In the genomic region with DNA sequence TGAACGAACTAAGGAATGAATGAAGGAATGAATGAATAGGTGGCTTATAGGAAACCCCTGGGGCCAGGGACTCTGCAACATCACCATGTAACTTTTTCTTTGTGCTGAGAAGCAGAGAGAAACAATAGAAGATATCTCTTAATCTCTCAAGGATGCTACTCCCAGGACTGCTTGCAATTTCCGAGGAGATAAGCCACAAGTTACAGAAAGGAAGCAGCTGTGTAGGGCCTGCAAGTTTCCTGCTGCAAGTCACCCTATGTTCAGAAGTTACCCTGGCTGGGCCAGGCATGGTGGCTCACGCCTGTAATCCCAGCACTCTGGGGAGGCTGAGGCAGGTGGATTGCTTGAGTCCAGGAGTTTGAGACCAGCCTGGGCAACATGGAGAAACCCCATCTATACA, we compare ENCODE assay signal across 1 cellular context.
TF ChIP-seq lines count a peak whose summit lies in the region.

No MANE protein-coding gene starts in this region.

TF ChIP-seq in K562, 482 proteins besides CTCF, POLR2A, EP300 and RAD21 (continues in another document):
- TF ChIP-seq NFRKB (IDR thresholded peaks at IDR 0.05; ENCODE audit: low read depth) (no peak), RB1 (IDR thresholded peaks at IDR 0.05; ENCODE audit: low read depth) (no peak), PHB2 (IDR thresholded peaks at IDR 0.05; ENCODE audit: low read depth) (no peak), SRSF7 (optimal IDR thresholded peaks at IDR 0.05; ENCODE audit: low read depth, low read length) (no peak), RAD51 (IDR thresholded peaks at IDR 0.05; ENCODE audit: borderline replicate concordance, low read depth) (no peak), HMGN3 (IDR thresholded peaks at IDR 0.05; ENCODE audit: borderline replicate concordance, extremely low read depth, insufficient read length, low read depth, low read length) (no peak), CXXC5 (CRISPR knock-in tag; IDR thresholded peaks at IDR 0.05) (peak; percentile 32; the same call in 1 of the 2 replicates), HNRNPL (IDR thresholded peaks at IDR 0.05; ENCODE audit: low read depth, low read length) (no peak), SMARCA4 (IDR thresholded peaks at IDR 0.05) (0 out of 2 replicates have a peak, but pooled peaks have one; percentile 37), TEAD4 (IDR thresholded peaks at IDR 0.05; ENCODE audit: low read length) (0 out of 2 replicates have a peak, but pooled peaks have one; percentile 36), TEAD4 (CRISPR knock-in tag; IDR thresholded peaks at IDR 0.05; ENCODE audit: borderline replicate concordance) (no peak), PATZ1 (CRISPR knock-in tag; IDR thresholded peaks at IDR 0.05; ENCODE audit: borderline replicate concordance) (no peak), XRCC5 (IDR thresholded peaks at IDR 0.05; ENCODE audit: low read depth, low read length) (no peak), CCNT2 (IDR thresholded peaks at IDR 0.05; ENCODE audit: borderline replicate concordance, extremely low read depth, insufficient read length, low read depth, low read length) (no peak), CTBP1 (IDR thresholded peaks at IDR 0.05; ENCODE audit: borderline replicate concordance) (peak; percentile 74; the same call in 1 of the 2 replicates), ZNF134 (CRISPR knock-in tag; conservative IDR thresholded peaks at IDR 0.05) (0 out of 2 replicates have a peak, but pooled peaks have one; percentile 6), DIDO1 (tag; IDR thresholded peaks at IDR 0.05; ENCODE audit: low read depth) (no peak), ZNF384 (IDR thresholded peaks at IDR 0.05; ENCODE audit: low read depth, low read length) (no peak), ZNF778 (CRISPR knock-in tag; IDR thresholded peaks at IDR 0.05) (no peak), KDM1A (IDR thresholded peaks at IDR 0.05) (peak in 1 of 2 experiments; percentile 37; a peak in 1 of 4 replicates), ZBED1 (IDR thresholded peaks at IDR 0.05) (no peak), ZNF280B (CRISPR knock-in tag; IDR thresholded peaks at IDR 0.05) (no peak), ZNF408 (CRISPR knock-in tag; IDR thresholded peaks at IDR 0.05; ENCODE audit: low read depth) (no peak), XRCC3 (IDR thresholded peaks at IDR 0.05) (no peak), NCOR1 (IDR thresholded peaks at IDR 0.05) (0 out of 2 replicates have a peak, but pooled peaks have one; percentile 36), ZNF644 (tag; IDR thresholded peaks at IDR 0.05; ENCODE audit: low read depth) (0 out of 2 replicates have a peak, but pooled peaks have one; percentile 33), NCOA2 (IDR thresholded peaks at IDR 0.05; ENCODE audit: partially characterized antibody in 2 of 2) (no peak), TOE1 (IDR thresholded peaks at IDR 0.05; ENCODE audit: borderline replicate concordance) (no peak), TOE1 (CRISPR knock-in tag; IDR thresholded peaks at IDR 0.05; ENCODE audit: borderline replicate concordance, low read depth) (no peak), GTF2F1 (IDR thresholded peaks at IDR 0.05; ENCODE audit: low read depth, low read length) (no peak), ZNF24 (IDR thresholded peaks at IDR 0.05) (peak; percentile 88), MCM5 (IDR thresholded peaks at IDR 0.05; ENCODE audit: low read depth) (no peak), KDM5B (IDR thresholded peaks at IDR 0.05; ENCODE audit: insufficient replicate concordance, low read depth, low read length) (no peak), DPF2 (IDR thresholded peaks at IDR 0.05) (peak; percentile 50; the same call in 1 of the 2 replicates), ZNF239 (CRISPR knock-in tag; IDR thresholded peaks at IDR 0.05) (no peak), NCOA6 (IDR thresholded peaks at IDR 0.05) (no peak), TGIF2 (CRISPR knock-in tag; IDR thresholded peaks at IDR 0.05) (no peak), GABPB2 (CRISPR knock-in tag; conservative IDR thresholded peaks at IDR 0.05) (no peak), MTA3 (IDR thresholded peaks at IDR 0.05; ENCODE audit: borderline replicate concordance) (no peak), SUPT5H (IDR thresholded peaks at IDR 0.05) (no peak)
- TF ChIP-seq, protein P1, sequence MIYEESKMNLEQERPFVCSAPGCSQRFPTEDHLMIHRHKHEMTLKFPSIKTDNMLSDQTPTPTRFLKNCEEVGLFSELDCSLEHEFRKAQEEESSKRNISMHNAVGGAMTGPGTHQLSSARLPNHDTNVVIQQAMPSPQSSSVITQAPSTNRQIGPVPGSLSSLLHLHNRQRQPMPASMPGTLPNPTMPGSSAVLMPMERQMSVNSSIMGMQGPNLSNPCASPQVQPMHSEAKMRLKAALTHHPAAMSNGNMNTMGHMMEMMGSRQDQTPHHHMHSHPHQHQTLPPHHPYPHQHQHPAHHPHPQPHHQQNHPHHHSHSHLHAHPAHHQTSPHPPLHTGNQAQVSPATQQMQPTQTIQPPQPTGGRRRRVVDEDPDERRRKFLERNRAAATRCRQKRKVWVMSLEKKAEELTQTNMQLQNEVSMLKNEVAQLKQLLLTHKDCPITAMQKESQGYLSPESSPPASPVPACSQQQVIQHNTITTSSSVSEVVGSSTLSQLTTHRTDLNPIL (CRISPR knock-in tag; IDR thresholded peaks at IDR 0.05): no peak
- TF ChIP-seq, protein P2, sequence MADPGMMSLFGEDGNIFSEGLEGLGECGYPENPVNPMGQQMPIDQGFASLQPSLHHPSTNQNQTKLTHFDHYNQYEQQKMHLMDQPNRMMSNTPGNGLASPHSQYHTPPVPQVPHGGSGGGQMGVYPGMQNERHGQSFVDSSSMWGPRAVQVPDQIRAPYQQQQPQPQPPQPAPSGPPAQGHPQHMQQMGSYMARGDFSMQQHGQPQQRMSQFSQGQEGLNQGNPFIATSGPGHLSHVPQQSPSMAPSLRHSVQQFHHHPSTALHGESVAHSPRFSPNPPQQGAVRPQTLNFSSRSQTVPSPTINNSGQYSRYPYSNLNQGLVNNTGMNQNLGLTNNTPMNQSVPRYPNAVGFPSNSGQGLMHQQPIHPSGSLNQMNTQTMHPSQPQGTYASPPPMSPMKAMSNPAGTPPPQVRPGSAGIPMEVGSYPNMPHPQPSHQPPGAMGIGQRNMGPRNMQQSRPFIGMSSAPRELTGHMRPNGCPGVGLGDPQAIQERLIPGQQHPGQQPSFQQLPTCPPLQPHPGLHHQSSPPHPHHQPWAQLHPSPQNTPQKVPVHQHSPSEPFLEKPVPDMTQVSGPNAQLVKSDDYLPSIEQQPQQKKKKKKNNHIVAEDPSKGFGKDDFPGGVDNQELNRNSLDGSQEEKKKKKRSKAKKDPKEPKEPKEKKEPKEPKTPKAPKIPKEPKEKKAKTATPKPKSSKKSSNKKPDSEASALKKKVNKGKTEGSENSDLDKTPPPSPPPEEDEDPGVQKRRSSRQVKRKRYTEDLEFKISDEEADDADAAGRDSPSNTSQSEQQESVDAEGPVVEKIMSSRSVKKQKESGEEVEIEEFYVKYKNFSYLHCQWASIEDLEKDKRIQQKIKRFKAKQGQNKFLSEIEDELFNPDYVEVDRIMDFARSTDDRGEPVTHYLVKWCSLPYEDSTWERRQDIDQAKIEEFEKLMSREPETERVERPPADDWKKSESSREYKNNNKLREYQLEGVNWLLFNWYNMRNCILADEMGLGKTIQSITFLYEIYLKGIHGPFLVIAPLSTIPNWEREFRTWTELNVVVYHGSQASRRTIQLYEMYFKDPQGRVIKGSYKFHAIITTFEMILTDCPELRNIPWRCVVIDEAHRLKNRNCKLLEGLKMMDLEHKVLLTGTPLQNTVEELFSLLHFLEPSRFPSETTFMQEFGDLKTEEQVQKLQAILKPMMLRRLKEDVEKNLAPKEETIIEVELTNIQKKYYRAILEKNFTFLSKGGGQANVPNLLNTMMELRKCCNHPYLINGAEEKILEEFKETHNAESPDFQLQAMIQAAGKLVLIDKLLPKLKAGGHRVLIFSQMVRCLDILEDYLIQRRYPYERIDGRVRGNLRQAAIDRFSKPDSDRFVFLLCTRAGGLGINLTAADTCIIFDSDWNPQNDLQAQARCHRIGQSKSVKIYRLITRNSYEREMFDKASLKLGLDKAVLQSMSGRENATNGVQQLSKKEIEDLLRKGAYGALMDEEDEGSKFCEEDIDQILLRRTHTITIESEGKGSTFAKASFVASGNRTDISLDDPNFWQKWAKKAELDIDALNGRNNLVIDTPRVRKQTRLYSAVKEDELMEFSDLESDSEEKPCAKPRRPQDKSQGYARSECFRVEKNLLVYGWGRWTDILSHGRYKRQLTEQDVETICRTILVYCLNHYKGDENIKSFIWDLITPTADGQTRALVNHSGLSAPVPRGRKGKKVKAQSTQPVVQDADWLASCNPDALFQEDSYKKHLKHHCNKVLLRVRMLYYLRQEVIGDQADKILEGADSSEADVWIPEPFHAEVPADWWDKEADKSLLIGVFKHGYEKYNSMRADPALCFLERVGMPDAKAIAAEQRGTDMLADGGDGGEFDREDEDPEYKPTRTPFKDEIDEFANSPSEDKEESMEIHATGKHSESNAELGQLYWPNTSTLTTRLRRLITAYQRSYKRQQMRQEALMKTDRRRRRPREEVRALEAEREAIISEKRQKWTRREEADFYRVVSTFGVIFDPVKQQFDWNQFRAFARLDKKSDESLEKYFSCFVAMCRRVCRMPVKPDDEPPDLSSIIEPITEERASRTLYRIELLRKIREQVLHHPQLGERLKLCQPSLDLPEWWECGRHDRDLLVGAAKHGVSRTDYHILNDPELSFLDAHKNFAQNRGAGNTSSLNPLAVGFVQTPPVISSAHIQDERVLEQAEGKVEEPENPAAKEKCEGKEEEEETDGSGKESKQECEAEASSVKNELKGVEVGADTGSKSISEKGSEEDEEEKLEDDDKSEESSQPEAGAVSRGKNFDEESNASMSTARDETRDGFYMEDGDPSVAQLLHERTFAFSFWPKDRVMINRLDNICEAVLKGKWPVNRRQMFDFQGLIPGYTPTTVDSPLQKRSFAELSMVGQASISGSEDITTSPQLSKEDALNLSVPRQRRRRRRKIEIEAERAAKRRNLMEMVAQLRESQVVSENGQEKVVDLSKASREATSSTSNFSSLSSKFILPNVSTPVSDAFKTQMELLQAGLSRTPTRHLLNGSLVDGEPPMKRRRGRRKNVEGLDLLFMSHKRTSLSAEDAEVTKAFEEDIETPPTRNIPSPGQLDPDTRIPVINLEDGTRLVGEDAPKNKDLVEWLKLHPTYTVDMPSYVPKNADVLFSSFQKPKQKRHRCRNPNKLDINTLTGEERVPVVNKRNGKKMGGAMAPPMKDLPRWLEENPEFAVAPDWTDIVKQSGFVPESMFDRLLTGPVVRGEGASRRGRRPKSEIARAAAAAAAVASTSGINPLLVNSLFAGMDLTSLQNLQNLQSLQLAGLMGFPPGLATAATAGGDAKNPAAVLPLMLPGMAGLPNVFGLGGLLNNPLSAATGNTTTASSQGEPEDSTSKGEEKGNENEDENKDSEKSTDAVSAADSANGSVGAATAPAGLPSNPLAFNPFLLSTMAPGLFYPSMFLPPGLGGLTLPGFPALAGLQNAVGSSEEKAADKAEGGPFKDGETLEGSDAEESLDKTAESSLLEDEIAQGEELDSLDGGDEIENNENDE (IDR thresholded peaks at IDR 0.05; ENCODE audit: low read depth, low read length): no peak
- TF ChIP-seq, protein P3, sequence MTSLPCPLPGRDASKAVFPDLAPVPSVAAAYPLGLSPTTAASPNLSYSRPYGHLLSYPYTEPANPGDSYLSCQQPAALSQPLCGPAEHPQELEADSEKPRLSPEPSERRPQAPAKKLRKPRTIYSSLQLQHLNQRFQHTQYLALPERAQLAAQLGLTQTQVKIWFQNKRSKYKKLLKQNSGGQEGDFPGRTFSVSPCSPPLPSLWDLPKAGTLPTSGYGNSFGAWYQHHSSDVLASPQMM (CRISPR knock-in tag; IDR thresholded peaks at IDR 0.05): no peak
- TF ChIP-seq, protein P4, sequence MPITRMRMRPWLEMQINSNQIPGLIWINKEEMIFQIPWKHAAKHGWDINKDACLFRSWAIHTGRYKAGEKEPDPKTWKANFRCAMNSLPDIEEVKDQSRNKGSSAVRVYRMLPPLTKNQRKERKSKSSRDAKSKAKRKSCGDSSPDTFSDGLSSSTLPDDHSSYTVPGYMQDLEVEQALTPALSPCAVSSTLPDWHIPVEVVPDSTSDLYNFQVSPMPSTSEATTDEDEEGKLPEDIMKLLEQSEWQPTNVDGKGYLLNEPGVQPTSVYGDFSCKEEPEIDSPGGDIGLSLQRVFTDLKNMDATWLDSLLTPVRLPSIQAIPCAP (CRISPR knock-in tag; IDR thresholded peaks at IDR 0.05; ENCODE audit: borderline replicate concordance): no peak
